ENCODE assay signal across 2 cellular contexts in genomic region chr6:37351027-37351426, GRCh38.
A peak's percentile ranks its signal among the peaks of the same experiment; 100 is the strongest.
TF ChIP-seq lines count a peak whose summit lies in the region.

No MANE protein-coding gene starts in this region.

TF ChIP-seq in HepG2, 621 proteins besides CTCF, POLR2A, EP300 and RAD21:
- TF ChIP-seq MAFF (IDR thresholded peaks at IDR 0.05; ENCODE audit: low read depth, low read length) (peak; percentile 94), ZSCAN31 (CRISPR knock-in tag; IDR thresholded peaks at IDR 0.05; ENCODE audit: low read depth) (no peak), MAFK (conservative IDR thresholded peaks at IDR 0.05 in 1 of 2, IDR thresholded peaks at IDR 0.05 in 1 of 2; ENCODE audit: low read length in 2 of 2) (peak; percentile 93)

TF ChIP-seq in K562, 482 proteins besides CTCF, POLR2A, EP300 and RAD21:
- TF ChIP-seq ASH1L (IDR thresholded peaks at IDR 0.05; ENCODE audit: borderline replicate concordance, low read depth, partially characterized antibody), result no peak
- TF ChIP-seq ZBTB43 (CRISPR knock-in tag; IDR thresholded peaks at IDR 0.05), result no peak
- TF ChIP-seq TFAP4 (CRISPR knock-in tag; IDR thresholded peaks at IDR 0.05; ENCODE audit: borderline replicate concordance), result no peak
- TF ChIP-seq C11orf30 (IDR thresholded peaks at IDR 0.05; ENCODE audit: low read depth), result peak; percentile 83
- peak; percentile 64 for TF ChIP-seq MAFF (IDR thresholded peaks at IDR 0.05; ENCODE audit: low read length)
- TF ChIP-seq ZNF217 (CRISPR knock-in tag; IDR thresholded peaks at IDR 0.05), result no peak
- no peak for TF ChIP-seq TARDBP (IDR thresholded peaks at IDR 0.05)
- peak; percentile 92 for TF ChIP-seq ZNF316 (IDR thresholded peaks at IDR 0.05)
- peak; percentile 66 for TF ChIP-seq MAFK (IDR thresholded peaks at IDR 0.05; ENCODE audit: low read length)
- peak; percentile 68 for TF ChIP-seq MAFG (tag; conservative IDR thresholded peaks at IDR 0.05)
